Comparison of ENCODE assay signal across 8 cellular contexts in the genomic region with DNA sequence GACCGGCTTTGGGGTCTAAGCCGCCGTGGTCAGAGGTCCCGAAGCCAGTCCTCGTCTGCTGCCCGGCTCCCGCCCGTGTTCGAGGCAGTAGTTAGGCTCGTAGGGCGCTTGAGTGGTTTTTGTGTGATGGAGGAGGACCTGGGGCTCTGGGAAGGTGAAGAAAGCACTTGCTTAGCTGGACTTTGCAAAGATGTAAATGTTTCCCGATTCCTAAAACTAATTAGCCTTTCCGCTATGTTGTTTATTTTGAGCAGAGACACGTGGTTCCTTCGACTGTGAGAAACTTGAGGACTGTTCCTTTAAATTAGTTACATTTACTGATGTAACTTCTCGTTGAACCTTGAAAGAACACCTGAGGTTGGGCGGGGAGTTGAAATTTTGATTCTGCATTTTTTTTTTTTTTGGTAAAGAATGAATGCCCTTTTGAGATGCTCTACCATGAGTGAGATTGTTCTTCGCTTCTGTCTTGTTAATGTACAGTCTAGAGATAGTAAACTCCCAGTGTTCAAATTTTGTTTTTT. TPM values are rescaled to one million over a fixed set of nuclear protein-coding genes. Genes with fewer than 3 reads are reported as not detected.
A peak's percentile ranks its signal among the peaks of the same experiment; 100 is the strongest.
DNase-seq lines count a peak whose midpoint lies in the region; ATAC-seq, FAIRE-seq and TF ChIP-seq lines count a peak whose summit lies in the region.

No MANE protein-coding gene starts in this region.

- no peak overlapping the region for H2BK120ac ChIP-seq in H1 (replicated peaks; ENCODE audit: low read depth, low read length)

- peaks cover 4% of the 10 kb centered on the region for H3K23me2 ChIP-seq in H1 (ENCODE audit: low read depth, low read length)

- no peak for TF ChIP-seq RAD21 in H1 (IDR thresholded peaks at IDR 0.05 in 1 of 2, conservative IDR thresholded peaks at IDR 0.05 in 1 of 2; ENCODE audit: low read depth in 2 of 2, low read length in 2 of 2)

- peak overlapping the region; percentile 90; the same call in 1 of the 2 replicates for H3K27ac ChIP-seq in H1 (ENCODE audit: low read depth, low read length)
- H3K27ac ChIP-seq in naive thymus-derived CD4-positive, alpha-beta T cell (ENCODE audit: low read depth, low read length) = peak overlapping the region; percentile 94

- H4K5ac ChIP-seq in H1 (ENCODE audit: insufficient read length, low read depth, low read length) = peak overlapping the region; percentile 66

- H2BK5ac ChIP-seq in H1 (ENCODE audit: low read depth, low read length) = peak overlapping the region; percentile 98

- ATAC-seq in HG03095 (IDR thresholded peaks at IDR 0.05; ENCODE audit: unreplicated experiment) (peak; percentile 1), HG03039 (IDR thresholded peaks at IDR 0.05; ENCODE audit: unreplicated experiment) (no peak)
- ATAC-seq in naive thymus-derived CD4-positive, alpha-beta T cell = peak; percentile 30

- no peaks in the 10 kb centered on the region for H3K9me3 ChIP-seq in H1 (ENCODE audit: insufficient read depth in 2 of 2, low read depth in 1 of 2, low read length in 1 of 2)
- H3K9me3 ChIP-seq in naive thymus-derived CD4-positive, alpha-beta T cell (ENCODE audit: control insufficient read depth in 2 of 3, low read length in 3 of 3) = no peaks in the 10 kb centered on the region

- no peak for DNase-seq in activated naive CD4-positive, alpha-beta T cell (lab: John Stamatoyannopoulos, UW)
- DNase-seq in RPMI8226 (peak; percentile 51), H1 (ENCODE audit: low read depth in 1 of 2, low spot score in 2 of 2) (no peak), ureter (ENCODE audit: low spot score) (no peak)
- peak in 6 of 9 donors; percentile 39 to 57 (median 51) for DNase-seq in naive thymus-derived CD4-positive, alpha-beta T cell

- peak overlapping the region; percentile 75; the same call in 1 of the 2 replicates for H2BK12ac ChIP-seq in H1 (ENCODE audit: low read depth, low read length)

- no peak for TF ChIP-seq POLR2A in H1 (IDR thresholded peaks at IDR 0.05; ENCODE audit: control extremely low read depth in 1 of 2, low read depth in 2 of 2, low read length in 2 of 2)

- peak overlapping the region; percentile 75 to 93 (median 84) for H3K4me3 ChIP-seq in H1 (ENCODE audit: extremely low read depth in 1 of 4, insufficient read depth in 2 of 4, low read depth in 3 of 4, low read length in 4 of 4)
- H3K4me3 ChIP-seq in naive thymus-derived CD4-positive, alpha-beta T cell (ENCODE audit: low read length) = peak overlapping the region; percentile 86

- peaks cover 0 to 7% (median under 1%) of the 10 kb centered on the region in 4 experiments; a peak in 3 of 7 replicates for H3K4me1 ChIP-seq in H1 (replicated peaks in 1 of 4; ENCODE audit: control insufficient read depth in 3 of 4, insufficient read depth in 4 of 4, low read length in 3 of 4)
- peaks cover 17 to 29% of the 10 kb centered on the region in 2 donors for H3K4me1 ChIP-seq in naive thymus-derived CD4-positive, alpha-beta T cell (ENCODE audit: control insufficient read depth in 2 of 2, insufficient read depth in 2 of 2, low read length in 2 of 2)

- peak overlapping the region; percentile 85 for H4K91ac ChIP-seq in H1 (replicated peaks; ENCODE audit: insufficient read length, low read length)

- H2BK15ac ChIP-seq in H1 (ENCODE audit: low read length) = no peak overlapping the region; the same call in 1 of the 2 replicates

- H3K14ac ChIP-seq in H1 (ENCODE audit: insufficient read length) = no peak overlapping the region

- FAIRE-seq in H1 (lab: Jason Lieb, UNC) = no peak

- intact Hi-C loops in naive thymus-derived CD4-positive, alpha-beta T cell (cut with micrococcal nuclease) = loop anchor here (1.0 to 5.0 kb wide), 9 partner anchors 15 to 165 kb away; partner anchors contain the start of genes FBXO33 (in 2 of the 2), GEMIN2 (in 2 of the 2), PNN (in 2 of the 2) and SEC23A (in 2 of the 2)

- WGBS in H1 (ENCODE audit: extremely low coverage in 1 of 2, insufficient coverage in 1 of 2, insufficient read length in 1 of 2, insufficient replicate concordance in 2 of 2, low coverage in 1 of 2, low lambda C conversion rate in 2 of 2, missing lambda C conversion rate in 1 of 2), 2 experiments = 3% methylated on average over 18 of the region's 18 CpGs; no CpG with 5 or more reads in 1 of the 2 experiments

- H2AFZ ChIP-seq in H1 (ENCODE audit: low read length) = peak overlapping the region; percentile 97

- peaks cover 2% of the 10 kb centered on the region for H3K36me3 Mint-ChIP-seq in activated naive CD4-positive, alpha-beta T cell treated with anti-CD3 and anti-CD28 coated beads, Interleukin-2, amount 50 U/mL, for 24 hours
- H3K36me3 Mint-ChIP-seq in naive thymus-derived CD4-positive, alpha-beta T cell = peaks cover 0 to 24% (median 0%) of the 10 kb centered on the region in 5 donors

- H3K4me1 Mint-ChIP-seq in activated naive CD4-positive, alpha-beta T cell treated with anti-CD3 and anti-CD28 coated beads, Interleukin-2, amount 50 U/mL, for 24 hours = peaks cover 60% of the 10 kb centered on the region
- peaks cover 49 to 68% (median 63%) of the 10 kb centered on the region in 7 donors for H3K4me1 Mint-ChIP-seq in naive thymus-derived CD4-positive, alpha-beta T cell

- peak overlapping the region; percentile 89 for H3K4me3 Mint-ChIP-seq in activated naive CD4-positive, alpha-beta T cell treated with anti-CD3 and anti-CD28 coated beads, Interleukin-2, amount 50 U/mL, for 24 hours
- H3K4me3 Mint-ChIP-seq in naive thymus-derived CD4-positive, alpha-beta T cell = peak overlapping the region; percentile 76 to 100 (median 95)

- CTCF ChIA-PET in H1 (lab: Charles Lee; ENCODE audit: partially characterized antibody) = interaction anchor here (0.8 to 1.0 kb wide), 2 partner anchors 23 to 99 kb away, joined by 3 read pairs; no protein-coding TSS in a partner anchor
- CTCF ChIA-PET in naive thymus-derived CD4-positive, alpha-beta T cell (lab: Charles Lee) = interaction anchor here (0.6 to 1.1 kb wide), 2 partner anchors 32 to 98 kb away, joined by 3 to 4 read pairs; partner anchors contain the start of gene TRAPPC6B

- H3K9ac ChIP-seq in H1 (replicated peaks in 1 of 4; ENCODE audit: extremely low read depth in 1 of 4, low read depth in 3 of 4, low read length in 3 of 4) = peak overlapping the region in 3 of 4 experiments; percentile 80 to 92 (median 85); a peak in 6 of 7 replicates

- H3K18ac ChIP-seq in H1 (ENCODE audit: extremely low read depth, low read length) = peak overlapping the region; percentile 83; the same call in 1 of the 2 replicates

- TF ChIP-seq CTCF in H1 (IDR thresholded peaks at IDR 0.05; ENCODE audit: control extremely low read depth in 1 of 3, insufficient read depth in 1 of 3, low read depth in 1 of 3, low read length in 3 of 3) = no peak

- H3K27me3 ChIP-seq in H1 (replicated peaks in 1 of 4; ENCODE audit: control insufficient read depth in 3 of 4, extremely low read depth in 1 of 4, insufficient read depth in 3 of 4, low read length in 3 of 4) = no peaks in the 10 kb centered on the region
- no peaks in the 10 kb centered on the region for H3K27me3 ChIP-seq in naive thymus-derived CD4-positive, alpha-beta T cell (ENCODE audit: control insufficient read depth in 2 of 2, insufficient read depth in 2 of 2, low read length in 2 of 2)

- no peaks in the 10 kb centered on the region for H3K27me3 Mint-ChIP-seq in activated naive CD4-positive, alpha-beta T cell treated with anti-CD3 and anti-CD28 coated beads, Interleukin-2, amount 50 U/mL, for 24 hours
- H3K27me3 Mint-ChIP-seq in naive thymus-derived CD4-positive, alpha-beta T cell = no peaks in the 10 kb centered on the region

- no peak overlapping the region for H2BK20ac ChIP-seq in H1 (ENCODE audit: low read length)

- H4K20me1 ChIP-seq in H1 (replicated peaks in 1 of 2; ENCODE audit: control insufficient read depth in 1 of 2, insufficient read depth in 2 of 2, low read length in 2 of 2) = no peaks in the 10 kb centered on the region

- H3K27ac Mint-ChIP-seq in activated naive CD4-positive, alpha-beta T cell treated with anti-CD3 and anti-CD28 coated beads, Interleukin-2, amount 50 U/mL, for 24 hours = peak overlapping the region; percentile 99
- H3K27ac Mint-ChIP-seq in naive thymus-derived CD4-positive, alpha-beta T cell = peak overlapping the region; percentile 88 to 98 (median 96)

- H3K79me1 ChIP-seq in H1 (ENCODE audit: low read depth, low read length) = no peaks in the 10 kb centered on the region

- POLR2A ChIA-PET in H1 (lab: Charles Lee; ENCODE audit: partially characterized antibody) = interaction anchor here (0.8 to 2.9 kb wide), 13 partner anchors 9 to 165 kb away, joined by 3 to 14 read pairs (median 4); partner anchors contain the start of genes FBXO33, SEC23A and TRAPPC6B
- POLR2A ChIA-PET in naive thymus-derived CD4-positive, alpha-beta T cell (lab: Charles Lee) = interaction anchor here (0.7 to 3.7 kb wide), 12 partner anchors 38 to 1206 kb away, joined by 3 to 40 read pairs (median 6); partner anchors contain the start of genes FBXO33, GEMIN2, PNN and TRAPPC6B

- H4K8ac ChIP-seq in H1 (ENCODE audit: extremely low read depth, insufficient read depth, low read length) = peak overlapping the region; percentile 97; the same call in 1 of the 2 replicates

- H3K79me2 ChIP-seq in H1 (ENCODE audit: control insufficient read depth in 1 of 2, insufficient read depth in 2 of 2, low read length in 2 of 2) = peaks cover 3 to 47% of the 10 kb centered on the region in 2 experiments; a peak in 2 of 4 replicates

- no peaks in the 10 kb centered on the region for H3K9me3 Mint-ChIP-seq in activated naive CD4-positive, alpha-beta T cell treated with anti-CD3 and anti-CD28 coated beads, Interleukin-2, amount 50 U/mL, for 24 hours
- H3K9me3 Mint-ChIP-seq in naive thymus-derived CD4-positive, alpha-beta T cell = peaks cover 0 to 7% (median 0%) of the 10 kb centered on the region in 11 donors

- peak overlapping the region; percentile 59 for H3K56ac ChIP-seq in H1 (replicated peaks; ENCODE audit: insufficient read length, low read depth, low read length)

- H3K4me2 ChIP-seq in H1 (ENCODE audit: insufficient read depth in 1 of 2, low read depth in 2 of 2, low read length in 2 of 2) = peak overlapping the region; percentile 87 to 98

- H3K4ac ChIP-seq in H1 (replicated peaks; ENCODE audit: insufficient read length, low read depth, low read length) = no peak overlapping the region

- H3K23ac ChIP-seq in H1 (ENCODE audit: insufficient read length) = no peak overlapping the region

- H3K36me3 ChIP-seq in H1 (ENCODE audit: control insufficient read depth in 2 of 4, insufficient read depth in 4 of 4, low read length in 3 of 4) = no peaks in the 10 kb centered on the region
- H3K36me3 ChIP-seq in naive thymus-derived CD4-positive, alpha-beta T cell (ENCODE audit: control insufficient read depth in 2 of 3, insufficient read depth in 3 of 3, low read length in 3 of 3) = peaks cover 0 to 12% (median 0%) of the 10 kb centered on the region in 3 experiments

- H2AK5ac ChIP-seq in H1 (ENCODE audit: low read depth, low read length) = no peak overlapping the region

- no peak for TF ChIP-seq EP300 in H1 (IDR thresholded peaks at IDR 0.05; ENCODE audit: borderline replicate concordance in 1 of 2, low read depth in 2 of 2, low read length in 2 of 2)

RNA-seq across cellular contexts. Expression of gene MIA2, which starts 33.9 kb away (rescaled TPM):
- 15.0 and 16.1 TPM in 2 replicates for total RNA-seq in H1 (2021; fragmentation: NEBNext Ultra II Directional; extraction: Animal tissue kit (Norgen Biotek cat#: 25700))
- polyA plus RNA-seq in H1 (2011; rRNA removed) = 6.5 and 10.1 TPM in 2 replicates
- 7.7 TPM for polyA plus RNA-seq in H1 (2011; cell fraction: cytosol; rRNA removed)
- 10.5 TPM for polyA plus RNA-seq in H1 (2011; cell fraction: nucleus; rRNA removed)
- polyA plus RNA-seq in H1 (2012, experiment 1 of 2) = 7.2 to 11.4 TPM (median 9.4 TPM) in 4 replicates
- 2.3 TPM for polyA plus RNA-seq in H1 (2012, experiment 2 of 2)
- polyA plus RNA-seq in H1 (2013, experiment 1 of 2) = 19.0 TPM
- 19.6 TPM for polyA plus RNA-seq in H1 (2013, experiment 2 of 2)
- 6.7 and 9.2 TPM in 2 replicates for polyA minus RNA-seq in H1 (2011; rRNA and poly(A)+ RNA removed)
- 7.0 TPM for polyA minus RNA-seq in H1 (2011; cell fraction: cytosol; rRNA and poly(A)+ RNA removed)
- polyA minus RNA-seq in H1 (2011; cell fraction: nucleus; rRNA and poly(A)+ RNA removed) = 8.6 TPM
- total RNA-seq in naive thymus-derived CD4-positive, alpha-beta T cell = 10 to 100 TPM; 18.4 to 29.1 (median 26.1) TPM
- polyA plus RNA-seq in naive thymus-derived CD4-positive, alpha-beta T cell = 10 to 100 TPM; 20.5 to 30.6 TPM
- 29.5 TPM for total RNA-seq in ureter

Comparison
In these comparisons a context has a peak if more than half of its experiments do, and no peak if none do; other contexts are left out.
1. DNase-seq: peak in RPMI8226 (single experiment) and naive thymus-derived CD4-positive, alpha-beta T cell (6 of 9); none in activated naive CD4-positive, alpha-beta T cell (0 of 4), H1 (0 of 2) and ureter (single experiment).